Comparison of ENCODE assay signal across 8 cellular contexts in the genomic region with DNA sequence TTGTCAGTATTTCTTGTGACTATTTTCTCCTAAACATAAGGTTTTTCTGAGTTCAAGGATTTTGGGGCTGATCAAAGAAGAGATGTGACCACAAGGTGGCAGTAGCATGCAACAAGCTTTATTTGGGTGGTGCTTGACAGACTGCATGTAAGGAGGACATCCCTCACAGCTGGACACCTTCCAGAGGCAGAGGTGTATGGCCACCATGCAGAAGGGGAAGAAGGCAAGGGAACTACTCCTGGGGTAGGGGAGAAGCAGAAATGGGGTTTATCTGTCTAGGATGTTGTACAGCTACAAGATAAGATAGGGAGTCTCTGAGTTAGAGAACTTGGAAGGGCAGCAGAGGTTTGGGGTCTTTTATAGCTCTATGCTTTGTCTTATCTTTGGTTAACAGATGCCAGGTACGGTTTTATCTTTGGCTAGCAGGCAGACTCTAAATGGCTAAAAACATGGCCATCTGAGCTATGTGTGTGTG. TPM values are rescaled to one million over a fixed set of nuclear protein-coding genes. Genes with fewer than 3 reads are reported as not detected.
DNase-seq lines count a peak whose midpoint lies in the region; ATAC-seq and TF ChIP-seq lines count a peak whose summit lies in the region.

No MANE protein-coding gene starts in this region.

- H3K9me3 ChIP-seq in BE2C: no peaks in the 10 kb centered on the region
- H3K9me3 ChIP-seq in lower lobe of right lung: no peaks in the 10 kb centered on the region

- H3K27ac ChIP-seq in dorsolateral prefrontal cortex: no peak overlapping the region
- no peak overlapping the region for H3K27ac ChIP-seq in lower lobe of right lung

- H3K4me1 ChIP-seq in BE2C (0 out of 2 replicates have a peak, but pooled peaks cover 3% of the 10 kb centered on the region), lower lobe of right lung (peaks cover 10% of the 10 kb centered on the region)

- H3K27me3 ChIP-seq in BE2C (no peaks in the 10 kb centered on the region), dorsolateral prefrontal cortex (no peaks in the 10 kb centered on the region), lower lobe of right lung (ENCODE audit: low read depth) (no peaks in the 10 kb centered on the region)

- intact Hi-C loops in dorsolateral prefrontal cortex (cut with DNase I) (loop anchor here in 1 of 2 donors (5.0 to 10.0 kb wide), 2 partner anchors 155 to 273 kb away; no protein-coding TSS in a partner anchor), lower lobe of right lung (cut with DNase I) (no loop called here)

- H3K36me3 ChIP-seq in BE2C (no peaks in the 10 kb centered on the region), lower lobe of right lung (peaks cover 19% of the 10 kb centered on the region)

- ATAC-seq in GM19025 (IDR thresholded peaks at IDR 0.05; ENCODE audit: low read depth, unreplicated experiment): peak; percentile 34
- ATAC-seq in HG03457 (IDR thresholded peaks at IDR 0.05; ENCODE audit: unreplicated experiment): peak; percentile 42
- ATAC-seq in lower lobe of right lung: peak; percentile 66 to 79

- peak; percentile 95 for TF ChIP-seq CTCF in BE2C (IDR thresholded peaks at IDR 0.05; ENCODE audit: low read depth, low read length)
- TF ChIP-seq CTCF in dorsolateral prefrontal cortex (IDR thresholded peaks at IDR 0.05 in 54 of 56, conservative IDR thresholded peaks at IDR 0.05 in 2 of 56; ENCODE audit: low read depth in 1 of 56, partially characterized antibody in 56 of 56): peak; percentile 64 to 92 (median 84)
- TF ChIP-seq CTCF in lower lobe of right lung (IDR thresholded peaks at IDR 0.05): peak; percentile 81

- no peak overlapping the region for H3K4me3 ChIP-seq in BE2C (ENCODE audit: low read depth, low read length)
- no peak overlapping the region for H3K4me3 ChIP-seq in dorsolateral prefrontal cortex
- H3K4me3 ChIP-seq in lower lobe of right lung: no peak overlapping the region

- peak; percentile 82 for DNase-seq in BE2C
- peak; percentile 78 for DNase-seq in NCI-H526 treated with DMSO at 0.1 percent for 48 hours (lab: John Stamatoyannopoulos, UW)
- DNase-seq in activated CD4-positive, alpha-beta T cell treated with anti-CD3 and anti-CD28 coated beads, Interleukin-2, amount 50 U/mL, for 1 hour: peak; percentile 68
- peak in 6 of 10 donors; percentile 38 to 74 (median 60) for DNase-seq in dorsolateral prefrontal cortex
- peak; percentile 51 for DNase-seq in lower lobe of right lung
- peak; percentile 35 to 50 for DNase-seq in stimulated activated CD8-positive, alpha-beta memory T cell treated with anti-CD3 and anti-CD28 coated beads, Interleukin-4, amount 100 ng/mL, for 4 hours (ENCODE audit: low read depth in 2 of 2, low spot score in 1 of 2)

RNA-seq across cellular contexts. Expression of a gene that starts 5.1 kb away (rescaled TPM):
- polyA plus RNA-seq in BE2C (2012; ENCODE audit: insufficient read depth, insufficient read length, low read depth): 21.0 TPM
- total RNA-seq in dorsolateral prefrontal cortex (10 to 100 TPM; 29.0 to 61.1 (median 39.8) TPM), lower lobe of right lung (46.0 TPM)

RNA-seq across cellular contexts. Expression of a gene that starts 24.6 kb away (rescaled TPM):
- polyA plus RNA-seq in BE2C (2012; ENCODE audit: insufficient read depth, insufficient read length, low read depth): 0.52 TPM
- total RNA-seq in dorsolateral prefrontal cortex: 1 to 10 TPM; 1.5 to 9.7 (median 3.6) TPM
- 17.8 TPM for total RNA-seq in lower lobe of right lung
